7 cellular contexts compared by ENCODE assay signal in the genomic region with DNA sequence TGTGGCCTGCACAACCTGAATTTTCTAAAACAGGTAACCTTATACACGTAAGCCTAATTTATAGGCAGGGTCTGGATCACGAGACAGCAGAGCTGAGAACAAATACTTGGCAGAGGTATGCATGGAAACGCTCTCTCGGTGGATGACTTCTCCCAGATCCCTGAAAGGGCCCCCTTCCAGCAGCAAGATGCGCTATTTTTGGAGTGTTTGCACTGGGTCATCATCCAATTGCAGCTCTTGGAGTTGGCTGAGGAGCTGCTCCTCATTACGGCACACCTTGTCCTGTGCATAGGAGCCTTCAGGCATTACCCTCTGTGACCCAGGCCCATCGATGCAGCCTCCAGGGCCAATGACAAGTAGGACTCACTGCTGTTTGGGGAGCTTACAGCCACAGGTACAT. TPM values are rescaled to one million over a fixed set of nuclear protein-coding genes. Genes with fewer than 3 reads are reported as not detected.
"Had no signal": no experiment of that assay in that cellular context is flagged by ENCODE, and none has a peak within 500 bp of the region (broad histone marks: within the 10 kb centered on the region; RNA-seq: fewer than 3 reads in every experiment).

No MANE protein-coding gene starts in this region.

RNA-seq across cellular contexts. Expression of gene TBC1D26, which starts 38.6 kb away (rescaled TPM):
- total RNA-seq: activated T-cell treated with anti-CD3 and anti-CD28 coated beads, Interleukin-2, amount 50 U/mL, for 4 hours; activated T-helper 1 cell treated with anti-CD3 and anti-CD28 coated beads, Interleukin-12 subunit alpha, Interleukin-12 subunit beta, Interleukin-2, Interleukin-4 antibody, amounts not matched to agents 30 ng/mL and 10 ng/mL and 1 ng/mL, durations not matched to agents 14 hours and 24 hours and 36 hours; adrenal gland; aorta; ascending aorta; body of pancreas; cardiac septum had no signal
